Comparison of ENCODE assay signal across 8 cellular contexts in the genomic region with DNA sequence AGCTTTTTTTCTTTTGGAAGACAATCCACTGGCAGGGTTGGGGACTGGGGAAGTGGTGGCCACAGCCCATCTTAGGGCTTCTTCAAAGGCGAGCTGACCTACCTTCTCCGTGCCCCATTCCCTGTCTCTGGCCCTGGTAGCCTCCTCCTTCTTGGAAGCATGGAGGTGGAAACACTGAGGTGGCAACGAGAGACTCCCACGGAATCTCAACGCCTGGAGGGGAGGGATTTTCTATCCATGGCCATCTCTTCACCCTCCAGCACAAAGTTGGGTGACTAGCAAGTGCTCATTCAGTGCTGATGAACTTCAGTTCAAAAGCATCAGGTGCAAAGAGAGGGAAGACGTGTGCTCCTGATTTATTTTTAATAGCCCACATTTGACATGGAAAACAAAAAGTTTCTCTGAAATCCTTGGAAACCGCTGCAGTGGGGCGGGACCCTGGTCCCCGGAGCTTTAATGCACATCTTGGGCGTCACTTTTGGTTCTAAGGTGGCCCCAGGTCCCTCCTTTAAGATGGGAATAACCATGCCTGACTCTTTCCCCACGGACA. TPM values are rescaled to one million over a fixed set of nuclear protein-coding genes. Genes with fewer than 3 reads are reported as not detected.
DNase-seq lines count a peak whose midpoint lies in the region; ATAC-seq and TF ChIP-seq lines count a peak whose summit lies in the region.

No MANE protein-coding gene starts in this region.

- no peaks in the 10 kb centered on the region for H3K36me3 ChIP-seq in right lobe of liver
- no peaks in the 10 kb centered on the region for H3K36me3 ChIP-seq in transverse colon

- TF ChIP-seq EP300 in transverse colon (IDR thresholded peaks at IDR 0.05; ENCODE audit: low read depth), result no peak

- peaks cover 6% of the 10 kb centered on the region for H3K27me3 Mint-ChIP-seq in activated T-cell treated with anti-CD3 and anti-CD28 coated beads, Interleukin-2, amount 50 U/mL, for 72 hours (ENCODE audit: low read depth)

- H3K9me3 ChIP-seq in right lobe of liver (no peaks in the 10 kb centered on the region), transverse colon (no peaks in the 10 kb centered on the region)

- in situ Hi-C loops in transverse colon (cut with MboI; ENCODE audit: low pct_ligation_motif_present in 1 of 4, low pct_unique_long_range_greater_than_20kb in 1 of 4, low sequenced_read_pairs in 3 of 4), result loop anchor here in 1 of 4 donors (10.0 kb wide), 1 partner anchor 93 kb away; no protein-coding TSS in a partner anchor

- H3K36me3 Mint-ChIP-seq in activated T-cell treated with anti-CD3 and anti-CD28 coated beads, Interleukin-2, amount 50 U/mL, for 72 hours (ENCODE audit: insufficient read depth in 2 of 2), result no peaks in the 10 kb centered on the region

- no peaks in the 10 kb centered on the region for H3K27me3 ChIP-seq in right lobe of liver
- H3K27me3 ChIP-seq in transverse colon, result no peaks in the 10 kb centered on the region

- H3K4me3 Mint-ChIP-seq in activated T-cell treated with anti-CD3 and anti-CD28 coated beads, Interleukin-2, amount 50 U/mL, for 72 hours, result peak overlapping the region; percentile 85 to 87

- WGBS in right lobe of liver (ENCODE audit: insufficient coverage, low coverage, low lambda C conversion rate, missing lambda C conversion rate), result 3% methylated on average over 8 of the region's 11 CpGs
- WGBS in transverse colon (ENCODE audit: low coverage in 1 of 2), 2 donors, result 23 to 83% methylated on average over 1 to 11 of the region's 11 CpGs

- H3K9me3 Mint-ChIP-seq in activated T-cell treated with anti-CD3 and anti-CD28 coated beads, Interleukin-2, amount 50 U/mL, for 72 hours, result no peaks in the 10 kb centered on the region

- peak overlapping the region; percentile 61 for H3K27ac Mint-ChIP-seq in activated T-cell treated with anti-CD3 and anti-CD28 coated beads, Interleukin-2, amount 50 U/mL, for 72 hours

- no peak for ATAC-seq in activated T-cell treated with anti-CD3 and anti-CD28 coated beads, Interleukin-2, amount 50 U/mL, for 72 hours (replicated peaks in 1 of 2)
- ATAC-seq in right lobe of liver, result no peak

- TF ChIP-seq CTCF in right lobe of liver (IDR thresholded peaks at IDR 0.05), result no peak
- no peak for TF ChIP-seq CTCF in transverse colon (IDR thresholded peaks at IDR 0.05)

- H3K27ac ChIP-seq in angular gyrus (ENCODE audit: low read depth, low read length) (peak overlapping the region; percentile 44), right lobe of liver (no peak overlapping the region), transverse colon (peak overlapping the region; percentile 69 to 83 (median 78))

- peaks cover 9% of the 10 kb centered on the region for H3K4me1 Mint-ChIP-seq in activated T-cell treated with anti-CD3 and anti-CD28 coated beads, Interleukin-2, amount 50 U/mL, for 72 hours (ENCODE audit: low read depth)

- TF ChIP-seq POLR2A in right lobe of liver (IDR thresholded peaks at IDR 0.05) (no peak), transverse colon (IDR thresholded peaks at IDR 0.05) (no peak)

- DNase-seq in activated T-cell treated with anti-CD3 and anti-CD28 coated beads, Interleukin-2, amount 50 U/mL, for 72 hours, result no peak
- DNase-seq in activated T-cell treated with anti-CD3 and anti-CD28 coated beads, Interleukin-2, amount 50 U/mL, for 1 hour, result no peak
- DNase-seq in right lobe of liver, result no peak
- no peak for DNase-seq in transverse colon
- no peak for DNase-seq in NCI-H2171 treated with DMSO at 0.1 percent for 48 hours (lab: John Stamatoyannopoulos, UW)
- no peak for DNase-seq in T-helper 9 cell
- no peak for DNase-seq in retina

- intact Hi-C loops in right lobe of liver (cut with DNase I) (loop anchor here in 1 of 2 donors (10.0 kb wide), 1 partner anchor 93 kb away; no protein-coding TSS in a partner anchor), transverse colon (cut with DNase I; ENCODE audit: low total_unique reads) (no loop called here)

- H3K4me1 ChIP-seq in right lobe of liver (peaks cover 0 to 6% (median 0%) of the 10 kb centered on the region in 4 donors), transverse colon (peaks cover 7 to 17% (median 11%) of the 10 kb centered on the region in 4 donors)

- H3K4me3 ChIP-seq in right lobe of liver, result peak overlapping the region; percentile 56 to 75 (median 67)
- peak overlapping the region; percentile 62 to 82 (median 74) for H3K4me3 ChIP-seq in transverse colon

RNA-seq across cellular contexts. Expression of gene ARMC9, which starts 0.6 kb away (rescaled TPM):
- 1 to 10 TPM; 1.4 to 2.1 TPM for total RNA-seq in activated T-cell treated with anti-CD3 and anti-CD28 coated beads, Interleukin-2, amount 50 U/mL, for 72 hours
- total RNA-seq in right lobe of liver, result 1 to 10 TPM; 1.5 to 7.7 (median 2.4) TPM
- total RNA-seq in transverse colon, result 10 to 100 TPM; 11.5 to 59.5 (median 14.4) TPM

Comparison
In these comparisons a context has a peak if more than half of its experiments do, and no peak if none do; other contexts are left out.
1. H3K27ac ChIP-seq: peak in angular gyrus (single experiment) and transverse colon (4 of 4); none in right lobe of liver (0 of 3).